Comparison of ENCODE assay signal across 1 cellular context in genomic region chr7:66974986-66975590, GRCh38.
TF ChIP-seq lines count a peak whose summit lies in the region.

No MANE protein-coding gene starts in this region.

TF ChIP-seq in GM23338, 12 proteins besides CTCF, POLR2A, EP300 and RAD21 (continued from another document):
- TF ChIP-seq ETS1 (IDR thresholded peaks at IDR 0.05) (no peak), NANOG (IDR thresholded peaks at IDR 0.05; ENCODE audit: borderline replicate concordance) (no peak), CREB1 (CRISPR knock-in tag; IDR thresholded peaks at IDR 0.05; ENCODE audit: low read depth) (no peak), ZNF462 (CRISPR knock-in tag; IDR thresholded peaks at IDR 0.05) (no peak), EZH2 (IDR thresholded peaks at IDR 0.05; ENCODE audit: low read depth, unreplicated experiment) (no peak), POLR2AphosphoS5 (IDR thresholded peaks at IDR 0.05; ENCODE audit: low read depth) (no peak), STAT1 (IDR thresholded peaks at IDR 0.05; ENCODE audit: unreplicated experiment) (no peak), REST (IDR thresholded peaks at IDR 0.05; ENCODE audit: unreplicated experiment) (no peak), EZH2phosphoT487 (IDR thresholded peaks at IDR 0.05; ENCODE audit: unreplicated experiment) (no peak), ZNF114 (CRISPR knock-in tag; IDR thresholded peaks at IDR 0.05) (no peak)
TF ChIP-seq in GM23338: peak in this region for 0.
